In the genomic region with DNA sequence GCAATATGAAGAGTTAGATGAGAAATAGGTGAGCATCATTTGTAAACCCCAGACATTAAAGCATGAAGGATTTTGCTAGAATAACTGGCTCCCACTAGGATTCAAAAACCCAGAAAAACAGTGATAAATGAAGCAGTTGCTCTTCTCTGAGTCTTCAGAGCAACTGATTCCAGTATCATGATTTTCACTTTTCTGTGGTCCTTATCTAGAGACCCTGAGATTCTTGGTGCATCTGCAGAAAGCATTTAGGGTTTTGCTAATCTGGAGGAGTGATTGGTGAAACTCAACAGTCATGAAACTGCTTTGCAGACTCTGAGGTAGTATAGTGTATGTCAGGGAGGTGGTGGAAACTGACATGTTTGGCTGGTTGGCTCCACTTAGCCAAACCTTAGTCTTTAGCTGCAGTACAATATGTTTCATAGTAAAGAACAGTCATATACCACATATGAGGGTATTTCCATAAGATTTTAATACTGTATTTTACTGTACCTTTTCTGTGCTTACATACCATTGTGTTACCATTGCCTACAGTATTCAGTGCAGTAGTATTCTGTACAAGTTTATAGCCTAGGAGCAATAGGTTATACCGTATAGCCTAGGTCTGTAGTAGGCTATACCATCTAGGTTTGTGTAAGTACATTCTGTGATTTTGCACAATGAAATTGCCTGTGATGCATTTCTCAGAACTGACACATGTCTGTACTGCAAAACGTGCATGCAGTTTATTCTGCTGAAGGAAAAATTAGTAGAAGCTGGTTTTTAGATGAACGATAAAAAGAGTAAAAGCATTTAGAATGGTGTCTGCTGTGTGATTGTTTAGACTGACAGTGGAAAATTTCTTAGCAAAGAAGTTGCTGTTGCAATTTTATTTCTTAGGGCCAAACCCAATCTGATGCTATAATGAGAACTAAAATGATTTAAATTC, we compare ENCODE assay signal across 9 cellular contexts. TPM values are rescaled to one million over a fixed set of nuclear protein-coding genes. Genes with fewer than 3 reads are reported as not detected.
DNase-seq lines count a peak whose midpoint lies in the region; ATAC-seq and TF ChIP-seq lines count a peak whose summit lies in the region.
"Had no signal": no experiment of that assay in that cellular context is flagged by ENCODE, and none has a peak within 500 bp of the region (broad histone marks: within the 10 kb centered on the region; RNA-seq: fewer than 3 reads in every experiment).

No MANE protein-coding gene starts in this region.

- peak; percentile 60 for ATAC-seq in GM18502 (IDR thresholded peaks at IDR 0.05; ENCODE audit: poor library complexity, unreplicated experiment)
- peak; percentile 67 for ATAC-seq in GM21528 (IDR thresholded peaks at IDR 0.05; ENCODE audit: low FRiP score, unreplicated experiment)
- no peak; the same call in 1 of the 2 replicates for ATAC-seq in PC-3
- ATAC-seq in mucosa of descending colon: peak; percentile 17

- peaks cover 13% of the 10 kb centered on the region; the same call in 1 of the 2 replicates for H4K20me1 ChIP-seq in PC-3 (ENCODE audit: low read length)

- H3K27ac ChIP-seq in PC-3 (ENCODE audit: low read length): peak overlapping the region; percentile 63

- H2AFZ ChIP-seq in PC-3 (ENCODE audit: low read length): no peak overlapping the region

- POLR2A ChIA-PET in PC-3 (lab: Charles Lee; ENCODE audit: unreplicated experiment): interaction anchor here (0.6 kb wide), 1 partner anchor 1034 kb away, joined by 4 read pairs; the partner anchor contains the start of gene ZFP36L2

- no peak overlapping the region for H3K9ac ChIP-seq in PC-3 (ENCODE audit: low read length)

- no peaks in the 10 kb centered on the region for H3F3A ChIP-seq in PC-3 (ENCODE audit: low read length, unreplicated experiment)

- BruUV-seq in PC-3 (replicated peaks; lab: Mats Ljungman, UMichigan): no TSS peak

- H3K4me1 ChIP-seq in PC-3 (ENCODE audit: insufficient read depth, low read length) (peaks cover 40% of the 10 kb centered on the region), mucosa of descending colon (ENCODE audit: low read depth) (peaks cover 56% of the 10 kb centered on the region)

- H3K79me2 ChIP-seq in PC-3 (ENCODE audit: low read length): peaks cover 69% of the 10 kb centered on the region

- H3K9me3 ChIP-seq in PC-3 (ENCODE audit: low read length) (no peaks in the 10 kb centered on the region), mucosa of descending colon (no peaks in the 10 kb centered on the region)

- no peak for DNase-seq in PC-3
- DNase-seq in mucosa of descending colon: no peak
- no peak for DNase-seq in activated CD8-positive, alpha-beta memory T cell treated with anti-CD3 and anti-CD28 coated beads, Interleukin-2, amount 50 U/mL, for 4 hours
- DNase-seq in erythroblast (lab: John Stamatoyannopoulos, UW): no peak
- DNase-seq in NCI-H2081 (lab: John Stamatoyannopoulos, UW): no peak
- DNase-seq in NCI-H345 (lab: John Stamatoyannopoulos, UW): no peak
- DNase-seq: NCI-H2029 treated with DMSO at 0.1 percent for 48 hours had no signal

- H3K36me3 ChIP-seq in PC-3 (ENCODE audit: low read depth, low read length): no peaks in the 10 kb centered on the region; the same call in 1 of the 2 replicates
- H3K36me3 ChIP-seq in mucosa of descending colon (ENCODE audit: low read depth): no peaks in the 10 kb centered on the region

- no peaks in the 10 kb centered on the region for H3K9me2 ChIP-seq in PC-3 (replicated peaks; ENCODE audit: low read length)

- TF ChIP-seq CTCF in PC-3 (conservative IDR thresholded peaks at IDR 0.05; ENCODE audit: low read depth, low read length) (no peak), mucosa of descending colon (IDR thresholded peaks at IDR 0.05) (no peak)

- H3K27me3 ChIP-seq in PC-3 (ENCODE audit: low read length): no peaks in the 10 kb centered on the region

- CTCF ChIA-PET in PC-3 (lab: Charles Lee): no interaction called here

- TF ChIP-seq POLR2A in erythroblast (IDR thresholded peaks at IDR 0.05; ENCODE audit: low read length): no peak

- intact Hi-C loops in PC-3 (cut with micrococcal nuclease): loop anchor here (5.0 kb wide), 1 partner anchor 44 kb away; no protein-coding TSS in a partner anchor
- intact Hi-C loops in mucosa of descending colon (cut with DNase I, micrococcal nuclease): loop anchor here in 1 of 2 donors (10.0 kb wide), 1 partner anchor 52 kb away; no protein-coding TSS in a partner anchor

- H3K4me3 ChIP-seq in PC-3 (ENCODE audit: low read length): no peak overlapping the region
- H3K4me3 ChIP-seq in mucosa of descending colon: no peak overlapping the region

- peak overlapping the region; percentile 59 for H3K4me2 ChIP-seq in PC-3 (ENCODE audit: low read length)

RNA-seq across cellular contexts. Expression of gene EML4, which starts 23.8 kb away (rescaled TPM):
- total RNA-seq in PC-3 (2014; rRNA removed) (38.1 and 38.3 TPM in 2 replicates), mucosa of descending colon (10 to 100 TPM; 47.9 to 88.3 (median 66.3) TPM)
